In genomic region chr14:41374092-41374491, GRCh38 we compare ENCODE assay signal across 26 cellular contexts.
"Had no signal": no experiment of that assay in that cellular context is flagged by ENCODE, and none has a peak within 500 bp of the region (broad histone marks: within the 10 kb centered on the region; RNA-seq: fewer than 3 reads in every experiment).

No MANE protein-coding gene starts in this region.

- H3K27ac ChIP-seq: colonic mucosa, coronary artery, dorsolateral prefrontal cortex, epithelial cell of prostate, esophagus muscularis mucosa, esophagus squamous epithelium, foreskin keratinocyte, gastrocnemius medialis, gastroesophageal sphincter, heart left ventricle, heart right ventricle had no signal

- DNase-seq: colonic mucosa; cortex of kidney; dermis blood vessel endothelial cell; dorsolateral prefrontal cortex; effector CD4-positive, alpha-beta T cell; effector CD8-positive, alpha-beta T cell; effector memory CD4-positive, alpha-beta T cell; effector memory CD8-positive, alpha-beta T cell; endodermal cell; erythroblast; esophagus squamous epithelium; foreskin fibroblast; foreskin keratinocyte; foreskin melanocyte; gastrocnemius medialis; glutamatergic neuron; head of caudate nucleus; heart left ventricle; heart right ventricle had no signal

- FAIRE-seq: endometrium, endothelial cell of umbilical vein had no signal

- H3K9me3 ChIP-seq: colonic mucosa, esophagus muscularis mucosa, esophagus squamous epithelium, gastrocnemius medialis, gastroesophageal sphincter had no signal

- ATAC-seq: effector memory CD8-positive, alpha-beta T cell; esophagus mucosa; foreskin keratinocyte; gastrocnemius medialis; gastroesophageal sphincter; heart left ventricle; heart right ventricle had no signal

- H3K4me1 ChIP-seq: colonic mucosa, esophagus muscularis mucosa, esophagus squamous epithelium, foreskin keratinocyte, gastrocnemius medialis, gastroesophageal sphincter, heart left ventricle, heart right ventricle had no signal

- H3K36me3 ChIP-seq: colonic mucosa, esophagus muscularis mucosa, esophagus squamous epithelium, gastrocnemius medialis, gastroesophageal sphincter, heart left ventricle, heart right ventricle had no signal

- H3K27me3 ChIP-seq: colonic mucosa, esophagus muscularis mucosa, esophagus squamous epithelium, foreskin keratinocyte, gastrocnemius medialis, gastroesophageal sphincter, heart left ventricle, heart right ventricle had no signal

- H3K4me3 ChIP-seq: colonic mucosa, coronary artery, dorsolateral prefrontal cortex, esophagus muscularis mucosa, esophagus squamous epithelium, gastrocnemius medialis, gastroesophageal sphincter, heart left ventricle, heart right ventricle had no signal
